22 cellular contexts compared by ENCODE assay signal in genomic region chr16:62661435-62661834, GRCh38.
"Had no signal": no experiment of that assay in that cellular context is flagged by ENCODE, and none has a peak within 500 bp of the region (broad histone marks: within the 10 kb centered on the region; RNA-seq: fewer than 3 reads in every experiment).

No MANE protein-coding gene starts in this region.

- H3K27me3 Mint-ChIP-seq: naive B cell had no signal

- DNase-seq: dermis blood vessel endothelial cell; dorsolateral prefrontal cortex; effector CD4-positive, alpha-beta T cell; effector memory CD4-positive, alpha-beta T cell; erythroblast; esophagus squamous epithelium; foreskin fibroblast; foreskin melanocyte; gastrocnemius medialis; glutamatergic neuron; head of caudate nucleus; heart right ventricle; hippocampal formation; left cardiac atrium; left lung; left ventricle myocardium superior; lower lobe of right lung; mesenchymal stem cell; mucosa of descending colon; naive B cell had no signal

- H3K36me3 Mint-ChIP-seq: mesothelial cell of epicardium, naive B cell had no signal

- H3K4me1 Mint-ChIP-seq: mesothelial cell of epicardium, naive B cell had no signal

- ATAC-seq: esophagus mucosa, gastrocnemius medialis, left cardiac atrium, left lung, left ventricle myocardium superior, lower lobe of right lung, mucosa of descending colon had no signal

- H3K4me3 Mint-ChIP-seq: mesothelial cell of epicardium, naive B cell had no signal

- H3K27ac Mint-ChIP-seq: mesothelial cell of epicardium, naive B cell had no signal
